2 cellular contexts compared by ENCODE assay signal in genomic region chr20:63846938-63847373, GRCh38.
TF ChIP-seq lines count a peak whose summit lies in the region.

No MANE protein-coding gene starts in this region.

TF ChIP-seq in HepG2, 621 proteins besides CTCF, POLR2A, EP300 and RAD21 (continues in another document):
- TF ChIP-seq ZNF512 (CRISPR knock-in tag; IDR thresholded peaks at IDR 0.05) (0 out of 2 replicates have a peak, but pooled peaks have one; percentile 22), FOXP1 (IDR thresholded peaks at IDR 0.05) (peak; percentile 83; the same call in 1 of the 2 replicates), FOXP1 (CRISPR knock-in tag; IDR thresholded peaks at IDR 0.05) (no peak), ZNF574 (CRISPR knock-in tag; IDR thresholded peaks at IDR 0.05) (no peak), ZNF282 (IDR thresholded peaks at IDR 0.05; ENCODE audit: partially characterized antibody) (peak; percentile 98), ZNF646 (CRISPR knock-in tag; IDR thresholded peaks at IDR 0.05) (peak; percentile 100), ZNF740 (CRISPR knock-in tag; IDR thresholded peaks at IDR 0.05) (no peak), GPN1 (CRISPR knock-in tag; IDR thresholded peaks at IDR 0.05; ENCODE audit: borderline replicate concordance) (no peak), RAD51 (IDR thresholded peaks at IDR 0.05; ENCODE audit: borderline replicate concordance) (peak; percentile 41; the same call in 1 of the 2 replicates), CBX5 (CRISPR knock-in tag; IDR thresholded peaks at IDR 0.05; ENCODE audit: borderline replicate concordance) (0 out of 2 replicates have a peak, but pooled peaks have one; percentile 16), TRIM22 (IDR thresholded peaks at IDR 0.05) (peak; percentile 98), HDAC1 (CRISPR knock-in tag; IDR thresholded peaks at IDR 0.05) (no peak)

TF ChIP-seq in endothelial cell of umbilical vein, 7 proteins besides CTCF, POLR2A, EP300 and RAD21:
- no peak for TF ChIP-seq POLR2AphosphoS5 (IDR thresholded peaks at IDR 0.05; ENCODE audit: insufficient read depth, low read depth, low read length)
- TF ChIP-seq MAX (IDR thresholded peaks at IDR 0.05; ENCODE audit: insufficient read depth, insufficient read length) = no peak
- no peak for TF ChIP-seq FOS (IDR thresholded peaks at IDR 0.05; ENCODE audit: borderline replicate concordance, insufficient read depth, low read length)
- TF ChIP-seq MYC (IDR thresholded peaks at IDR 0.05; ENCODE audit: low read depth, low read length) = no peak
- no peak for TF ChIP-seq GATA2 (IDR thresholded peaks at IDR 0.05; ENCODE audit: insufficient read depth, insufficient read length, low read depth, low read length)
- no peak for TF ChIP-seq EZH2 (IDR thresholded peaks at IDR 0.05; ENCODE audit: borderline replicate concordance, low read depth, low read length, severe bottlenecking)
- TF ChIP-seq JUN (IDR thresholded peaks at IDR 0.05; ENCODE audit: borderline replicate concordance, insufficient read depth, insufficient read length, low read depth) = no peak
TF ChIP-seq in endothelial cell of umbilical vein: peak in this region for 0.
